In the genomic region with DNA sequence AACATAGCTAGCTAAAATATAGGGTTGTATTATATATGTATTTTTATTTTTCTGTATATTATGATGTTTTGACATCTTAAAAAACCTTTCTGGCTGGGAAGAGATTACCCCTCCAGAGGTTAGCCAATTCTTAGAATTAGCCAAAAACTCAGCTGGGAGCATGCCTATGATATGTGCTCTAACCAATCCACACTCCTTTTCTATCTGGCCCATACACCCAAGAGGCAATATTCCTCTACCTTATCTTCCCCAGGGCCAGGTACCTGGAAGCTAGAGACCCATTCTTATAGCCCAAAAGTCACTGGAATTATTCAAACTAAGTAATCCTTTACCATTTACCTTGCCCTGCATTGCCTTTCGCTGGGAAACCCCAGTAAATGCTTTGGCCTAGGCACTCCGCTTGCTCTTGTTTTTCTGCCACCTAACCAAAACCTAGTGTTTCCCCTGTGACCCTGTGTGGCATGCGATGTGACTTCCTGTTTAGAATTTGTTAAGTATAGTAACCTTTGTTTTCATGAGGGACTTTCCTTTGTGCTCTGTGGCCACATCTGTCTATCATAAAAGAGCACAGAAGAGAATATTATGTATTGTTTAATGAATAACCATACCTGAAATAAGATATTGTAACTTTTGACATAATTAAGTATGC, we compare ENCODE assay signal across 8 cellular contexts. TPM values are rescaled to one million over a fixed set of nuclear protein-coding genes. Genes with fewer than 3 reads are reported as not detected.
DNase-seq lines count a peak whose midpoint lies in the region; ATAC-seq and TF ChIP-seq lines count a peak whose summit lies in the region.

No MANE protein-coding gene starts in this region.

- no peak for TF ChIP-seq CTCF in HFFc6 (IDR thresholded peaks at IDR 0.05)

- H3K27ac Mint-ChIP-seq in naive thymus-derived CD8-positive, alpha-beta T cell = peak overlapping the region; percentile 7 to 92 (median 83)
- H3K27ac Mint-ChIP-seq in HFFc6 = no peak overlapping the region

- peaks cover 15 to 59% (median 28%) of the 10 kb centered on the region in 4 donors for H3K4me1 Mint-ChIP-seq in naive thymus-derived CD8-positive, alpha-beta T cell
- H3K4me1 Mint-ChIP-seq in HFFc6 (ENCODE audit: low read depth) = peaks cover 18% of the 10 kb centered on the region

- H3K4me3 Mint-ChIP-seq in naive thymus-derived CD8-positive, alpha-beta T cell = peak overlapping the region in 8 of 10 donors; percentile 20 to 75 (median 30)
- no peak overlapping the region for H3K4me3 Mint-ChIP-seq in HFFc6

- peaks cover 0 to 28% (median 15%) of the 10 kb centered on the region in 3 donors for H3K36me3 Mint-ChIP-seq in naive thymus-derived CD8-positive, alpha-beta T cell
- no peaks in the 10 kb centered on the region for H3K36me3 Mint-ChIP-seq in HFFc6 (ENCODE audit: low read depth)

- no peaks in the 10 kb centered on the region for H3K27me3 Mint-ChIP-seq in naive thymus-derived CD8-positive, alpha-beta T cell
- no peaks in the 10 kb centered on the region for H3K27me3 Mint-ChIP-seq in HFFc6 (ENCODE audit: insufficient read depth)

- ATAC-seq in GM19043 (IDR thresholded peaks at IDR 0.05; ENCODE audit: low read depth, unreplicated experiment) = peak; percentile 99
- ATAC-seq in HG03060 (IDR thresholded peaks at IDR 0.05; ENCODE audit: low read depth, unreplicated experiment) = peak; percentile 100
- peak; percentile 95 to 98 for ATAC-seq in naive thymus-derived CD8-positive, alpha-beta T cell
- no peak for ATAC-seq in left lobe of liver

- DNase-seq in activated CD4-positive, alpha-beta T cell treated with anti-CD3 and anti-CD28 coated beads for 48 hours = peak; percentile 29
- peak in 9 of 10 donors; percentile 29 to 71 (median 51) for DNase-seq in naive thymus-derived CD8-positive, alpha-beta T cell
- DNase-seq in left lobe of liver (ENCODE audit: low spot score) (no peak), nucleus accumbens (lab: John Stamatoyannopoulos, UW) (no peak), HFFc6 (no peak), NCI-H2227 (lab: John Stamatoyannopoulos, UW; ENCODE audit: unreplicated experiment) (no peak)

- no peaks in the 10 kb centered on the region for H3K9me3 Mint-ChIP-seq in naive thymus-derived CD8-positive, alpha-beta T cell
- H3K9me3 Mint-ChIP-seq in HFFc6 = no peaks in the 10 kb centered on the region

- POLR2A ChIA-PET in naive thymus-derived CD8-positive, alpha-beta T cell (lab: Charles Lee) = interaction anchor here (2.3 kb wide), 1 partner anchor 126 kb away, joined by 13 read pairs; a partner anchor contains a TSS

RNA-seq across cellular contexts. Expression of a gene that starts 37.4 kb away (rescaled TPM):
- total RNA-seq in naive thymus-derived CD8-positive, alpha-beta T cell = 10 to 100 TPM; 83.4 to 90.6 TPM
- polyA plus RNA-seq in naive thymus-derived CD8-positive, alpha-beta T cell = 10 to 100 TPM; 17.7 to 31.9 (median 23.0) TPM
- total RNA-seq in left lobe of liver = 17.2 TPM
- total RNA-seq in HFFc6 (2021; fragmentation: NEBNext Ultra II Directional; extraction: Animal tissue kit (Norgen Biotek cat#: 25700)) = 10 to 100 TPM; 28.9 to 40.0 (median 33.3) TPM

Comparison
In these comparisons a context has a peak if more than half of its experiments do, and no peak if none do; other contexts are left out.
1. DNase-seq: peak in activated CD4-positive, alpha-beta T cell treated with anti-CD3 and anti-CD28 coated beads for 48 hours (single experiment) and naive thymus-derived CD8-positive, alpha-beta T cell (9 of 10); none in left lobe of liver (single experiment), nucleus accumbens (0 of 56), HFFc6 (single experiment) and NCI-H2227 (single experiment).